In the genomic region with DNA sequence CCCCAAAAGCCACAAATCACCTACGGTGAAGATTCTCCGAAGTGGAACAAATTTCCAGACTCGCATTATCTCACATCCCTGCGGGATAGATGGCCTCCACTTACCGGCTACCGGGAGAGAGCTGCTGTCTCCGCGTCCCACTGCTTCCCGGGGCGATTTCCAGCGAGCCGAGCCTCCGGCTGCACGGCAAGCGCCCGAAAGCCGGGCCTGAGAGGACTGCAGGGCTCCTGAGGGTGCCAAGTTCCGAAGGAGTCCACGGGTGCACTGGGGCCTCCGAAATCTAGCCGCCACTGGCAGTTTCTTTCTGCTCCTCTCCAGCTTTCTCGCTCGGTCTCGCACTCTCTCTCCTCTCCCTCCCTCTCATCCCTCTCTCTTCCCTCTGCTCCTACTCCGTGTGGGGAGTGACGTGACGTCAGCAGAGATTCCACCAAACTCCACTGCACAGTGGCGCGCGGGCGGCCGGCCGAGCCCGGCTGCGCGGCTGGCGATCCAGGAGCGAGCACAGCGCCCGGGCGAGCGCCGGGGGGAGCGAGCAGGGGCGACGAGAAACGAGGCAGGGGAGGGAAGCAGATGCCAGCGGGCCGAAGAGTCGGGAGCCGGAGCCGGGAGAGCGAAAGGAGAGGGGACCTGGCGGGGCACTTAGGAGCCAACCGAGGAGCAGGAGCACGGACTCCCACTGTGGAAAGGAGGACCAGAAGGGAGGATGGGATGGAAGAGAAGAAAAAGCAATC, we compare ENCODE assay signal across 9 cellular contexts. TPM values are rescaled to one million over a fixed set of nuclear protein-coding genes. Genes with fewer than 3 reads are reported as not detected.
DNase-seq lines count a peak whose midpoint lies in the region; ATAC-seq and TF ChIP-seq lines count a peak whose summit lies in the region.
"Had no signal": no experiment of that assay in that cellular context is flagged by ENCODE, and none has a peak within 500 bp of the region (broad histone marks: within the 10 kb centered on the region; RNA-seq: fewer than 3 reads in every experiment).

No MANE protein-coding gene starts in this region.

- DNase-seq in AG04449 (ENCODE audit: low read depth, low spot score) (peak; percentile 40), endodermal cell (peak; percentile 88), DMS153 (lab: John Stamatoyannopoulos, UW) (no peak), globus pallidus (ENCODE audit: low spot score) (no peak)
- DNase-seq in activated CD4-positive, alpha-beta memory T cell treated with anti-CD3 and anti-CD28 coated beads for 36 hours = no peak
- DNase-seq: naive thymus-derived CD4-positive, alpha-beta T cell had no signal

- peak overlapping the region; percentile 76 for H3K27ac Mint-ChIP-seq in endodermal cell
- H3K27ac Mint-ChIP-seq in activated CD4-positive, alpha-beta memory T cell treated with anti-CD3 and anti-CD28 coated beads for 36 hours = no peak overlapping the region

- no peak for ATAC-seq in HG03432 (IDR thresholded peaks at IDR 0.05; ENCODE audit: unreplicated experiment)
- ATAC-seq: naive thymus-derived CD4-positive, alpha-beta T cell had no signal

- H3K9me3 ChIP-seq in HUES48 (ENCODE audit: control insufficient read depth, insufficient read depth, low read length) (no peaks in the 10 kb centered on the region), endodermal cell (ENCODE audit: control insufficient read depth, low read length) (no peaks in the 10 kb centered on the region), muscle layer of colon (ENCODE audit: low read length) (peaks cover 7% of the 10 kb centered on the region)

- WGBS in endodermal cell (ENCODE audit: insufficient coverage in 1 of 2, insufficient read length in 1 of 2), 2 experiments = 0% methylated on average over 16 to 56 of the region's 56 CpGs

- intact Hi-C loops in activated CD4-positive, alpha-beta memory T cell treated with anti-CD3 and anti-CD28 coated beads for 36 hours (cut with micrococcal nuclease) = no loop called here

- H3K27me3 Mint-ChIP-seq in endodermal cell (ENCODE audit: insufficient read depth) = peaks cover 85% of the 10 kb centered on the region
- peaks cover 78% of the 10 kb centered on the region for H3K27me3 Mint-ChIP-seq in activated CD4-positive, alpha-beta memory T cell treated with anti-CD3 and anti-CD28 coated beads for 36 hours

- no peaks in the 10 kb centered on the region for H3K9me3 Mint-ChIP-seq in endodermal cell
- H3K9me3 Mint-ChIP-seq in activated CD4-positive, alpha-beta memory T cell treated with anti-CD3 and anti-CD28 coated beads for 36 hours = peaks cover 2% of the 10 kb centered on the region

- H3K9ac ChIP-seq in HUES48 (ENCODE audit: low read depth, low read length) = no peak overlapping the region
- H3K9ac ChIP-seq in endodermal cell (ENCODE audit: extremely low read depth, low read length, poor library complexity, severe bottlenecking) = peak overlapping the region; percentile 64
- no peak overlapping the region for H3K9ac ChIP-seq in muscle layer of colon (ENCODE audit: low read length)

- POLR2A ChIA-PET in AG04449 (lab: Yijun Ruan, JAX) = no interaction called here
- POLR2A ChIA-PET in activated CD4-positive, alpha-beta memory T cell treated with anti-CD3 and anti-CD28 coated beads for 36 hours (lab: Charles Lee) = no interaction called here

- no peaks in the 10 kb centered on the region for H3K36me3 ChIP-seq in HUES48 (ENCODE audit: control insufficient read depth, insufficient read depth, low read length)
- no peaks in the 10 kb centered on the region for H3K36me3 ChIP-seq in endodermal cell (ENCODE audit: control insufficient read depth, insufficient read depth, low read length)
- no peaks in the 10 kb centered on the region for H3K36me3 ChIP-seq in muscle layer of colon (ENCODE audit: insufficient read depth, low read length)

- CTCF ChIA-PET in AG04449 (lab: Yijun Ruan, JAX) = no interaction called here
- CTCF ChIA-PET in activated CD4-positive, alpha-beta memory T cell treated with anti-CD3 and anti-CD28 coated beads for 36 hours (lab: Charles Lee) = no interaction called here

- H3K4me1 Mint-ChIP-seq in endodermal cell = peaks cover 53% of the 10 kb centered on the region
- peaks cover 6% of the 10 kb centered on the region for H3K4me1 Mint-ChIP-seq in activated CD4-positive, alpha-beta memory T cell treated with anti-CD3 and anti-CD28 coated beads for 36 hours (ENCODE audit: low read depth)

- peak overlapping the region; percentile 78 for H3K4me3 Mint-ChIP-seq in endodermal cell
- H3K4me3 Mint-ChIP-seq in activated CD4-positive, alpha-beta memory T cell treated with anti-CD3 and anti-CD28 coated beads for 36 hours = no peak overlapping the region

- TF ChIP-seq CTCF in AG04449 (IDR thresholded peaks at IDR 0.05; ENCODE audit: insufficient read depth, low read length, missing control alignments) (no peak), endodermal cell (conservative IDR thresholded peaks at IDR 0.05) (no peak)

- H3K27me3 ChIP-seq in HUES48 (ENCODE audit: control insufficient read depth, insufficient read depth, low read length) = peaks cover 99% of the 10 kb centered on the region
- peaks cover 86% of the 10 kb centered on the region for H3K27me3 ChIP-seq in endodermal cell (ENCODE audit: control insufficient read depth, insufficient read depth, low read length, poor library complexity, severe bottlenecking)
- H3K27me3 ChIP-seq in muscle layer of colon (ENCODE audit: control insufficient read depth in 1 of 2, insufficient read depth in 2 of 2, low read length in 2 of 2) = peaks cover 93 to 100% of the 10 kb centered on the region in 2 donors

- H3K36me3 Mint-ChIP-seq in endodermal cell (ENCODE audit: low read depth) = no peaks in the 10 kb centered on the region
- H3K36me3 Mint-ChIP-seq in activated CD4-positive, alpha-beta memory T cell treated with anti-CD3 and anti-CD28 coated beads for 36 hours = peaks cover 28% of the 10 kb centered on the region

- H3K4me1 ChIP-seq in HUES48 (ENCODE audit: control insufficient read depth, insufficient read depth, low read length) (peaks cover 67% of the 10 kb centered on the region), endodermal cell (ENCODE audit: control insufficient read depth, insufficient read depth, low read length) (peaks cover 7% of the 10 kb centered on the region), muscle layer of colon (ENCODE audit: insufficient read depth, low read length) (peaks cover 19% of the 10 kb centered on the region)

- H3K27ac ChIP-seq in HUES48 (ENCODE audit: low read depth, low read length) = peak overlapping the region; percentile 64
- H3K27ac ChIP-seq in endodermal cell (ENCODE audit: low read depth, low read length) = no peak overlapping the region
- H3K27ac ChIP-seq in muscle layer of colon (ENCODE audit: low read depth, low read length) = no peak overlapping the region

- H3K4me3 ChIP-seq in AG04449 (ENCODE audit: low read depth, low read length) (peak overlapping the region; percentile 76), HUES48 (ENCODE audit: low read depth, low read length) (peak overlapping the region; percentile 68), endodermal cell (ENCODE audit: low read length) (peak overlapping the region; percentile 82), muscle layer of colon (ENCODE audit: low read depth in 1 of 2, low read length in 2 of 2) (peak overlapping the region; percentile 34 to 44)

RNA-seq across cellular contexts. Expression of gene PITX2, which starts 14.0 kb away (rescaled TPM):
- 10 to 100 TPM; 28.8 to 32.7 TPM for total RNA-seq in endodermal cell
- polyA plus RNA-seq in endodermal cell (2013, experiment 1 of 2) = 27.2 TPM
- 34.7 TPM for polyA plus RNA-seq in endodermal cell (2013, experiment 2 of 2)
- not detected for total RNA-seq in activated CD4-positive, alpha-beta memory T cell treated with anti-CD3 and anti-CD28 coated beads for 36 hours
- total RNA-seq: naive thymus-derived CD4-positive, alpha-beta T cell had no signal
- polyA plus RNA-seq: naive thymus-derived CD4-positive, alpha-beta T cell had no signal

Comparison
In these comparisons a context has a peak if more than half of its experiments do, and no peak if none do; other contexts are left out.
1. DNase-seq: peak in AG04449 (single experiment) and endodermal cell (single experiment); none in DMS153 (single experiment), activated CD4-positive, alpha-beta memory T cell treated with anti-CD3 and anti-CD28 coated beads for 36 hours (single experiment) and globus pallidus (single experiment).
2. RNA of gene PITX2, which starts 14.0 kb away (total RNA-seq): 28.8 to 32.7 TPM in endodermal cell; not detected in activated CD4-positive, alpha-beta memory T cell treated with anti-CD3 and anti-CD28 coated beads for 36 hours; every median in the first group is over 10 times any median in the second.
3. Peak in every context shown above with its lines, with median percentiles within 50 percentile points of each other: H3K4me3 ChIP-seq.